In the genomic region with DNA sequence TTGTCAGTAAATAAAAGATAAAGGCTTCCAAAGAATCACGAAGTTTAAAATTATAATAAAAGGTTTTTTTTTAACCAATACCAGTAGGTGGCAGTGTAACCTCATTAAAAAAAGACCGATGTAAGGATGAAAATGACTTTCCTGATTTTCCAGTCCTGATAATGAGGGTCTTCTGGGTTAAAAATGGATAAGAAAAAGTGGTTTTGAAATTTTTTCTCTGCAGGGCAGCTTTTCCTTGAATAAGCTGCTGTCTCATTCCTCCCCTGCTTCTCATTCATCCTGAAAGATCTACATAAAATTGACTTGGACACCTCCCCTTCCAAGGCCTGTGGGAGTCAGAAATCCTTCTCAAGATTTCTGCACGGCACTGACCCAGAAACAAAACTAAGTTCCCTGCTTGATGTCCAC, we compare ENCODE assay signal across 8 cellular contexts. TPM values are rescaled to one million over a fixed set of nuclear protein-coding genes. Genes with fewer than 3 reads are reported as not detected.
DNase-seq lines count a peak whose midpoint lies in the region; ATAC-seq, FAIRE-seq and TF ChIP-seq lines count a peak whose summit lies in the region.

No MANE protein-coding gene starts in this region.

- H3K27ac Mint-ChIP-seq in mesothelial cell of epicardium, result peak overlapping the region; percentile 63

- no peaks in the 10 kb centered on the region for H3K9me3 ChIP-seq in SK-N-SH

- H3K27me3 ChIP-seq in SK-N-SH (ENCODE audit: insufficient read depth) (no peaks in the 10 kb centered on the region), bronchial epithelial cell (ENCODE audit: control insufficient read depth, insufficient read depth, low read length) (no peaks in the 10 kb centered on the region)

- H2AFZ ChIP-seq in SK-N-SH (ENCODE audit: low read depth), result no peak overlapping the region

- no peak for FAIRE-seq in bronchial epithelial cell (lab: Jason Lieb, UNC)

- peaks cover 0 to 3% of the 10 kb centered on the region in 2 experiments; a peak in 1 of 4 replicates for H3K4me1 ChIP-seq in SK-N-SH (ENCODE audit: control insufficient read depth in 1 of 2, insufficient read depth in 2 of 2, low read depth in 1 of 2, low read length in 1 of 2)

- POLR2A ChIA-PET in SK-N-SH (lab: Yijun Ruan, JAX), result no interaction called here

- TF ChIP-seq CTCF in SK-N-SH (IDR thresholded peaks at IDR 0.05), result peak; percentile 53
- peak; percentile 34 for TF ChIP-seq CTCF in bronchial epithelial cell (IDR thresholded peaks at IDR 0.05; ENCODE audit: insufficient read depth, low read length, severe bottlenecking)
- peak; percentile 90 for TF ChIP-seq CTCF in mesothelial cell of epicardium (IDR thresholded peaks at IDR 0.05; ENCODE audit: unreplicated experiment)

- H4K20me1 ChIP-seq in SK-N-SH (ENCODE audit: insufficient read depth), result no peaks in the 10 kb centered on the region

- CTCF ChIA-PET in SK-N-SH (lab: Yijun Ruan, JAX), result interaction anchor here (0.8 kb wide), 1 partner anchor 40 kb away, joined by 6 read pairs; no protein-coding TSS in a partner anchor

- H3F3A ChIP-seq in SK-N-SH (replicated peaks; ENCODE audit: insufficient read depth), result no peaks in the 10 kb centered on the region

- no peaks in the 10 kb centered on the region for H3K36me3 ChIP-seq in SK-N-SH (replicated peaks in 1 of 2; ENCODE audit: control insufficient read depth in 1 of 2, insufficient read depth in 2 of 2, low read length in 1 of 2)
- H3K36me3 ChIP-seq in bronchial epithelial cell (ENCODE audit: control insufficient read depth, insufficient read depth, low read length), result no peaks in the 10 kb centered on the region

- peaks cover 13% of the 10 kb centered on the region for H3K36me3 Mint-ChIP-seq in mesothelial cell of epicardium

- H3K27me3 Mint-ChIP-seq in mesothelial cell of epicardium (ENCODE audit: low read depth), result peaks cover 2% of the 10 kb centered on the region

- ATAC-seq in SK-N-SH treated with all-trans-retinoic acid at 6 μM for 48 hours (no peak), HG02623 (IDR thresholded peaks at IDR 0.05; ENCODE audit: unreplicated experiment) (no peak), HG03196 (IDR thresholded peaks at IDR 0.05; ENCODE audit: unreplicated experiment) (no peak)

- TF ChIP-seq RAD21 in SK-N-SH (IDR thresholded peaks at IDR 0.05; ENCODE audit: low read length), result peak; percentile 37

- no peak overlapping the region for H3K4me3 ChIP-seq in SK-N-SH (ENCODE audit: low read depth in 2 of 2, low read length in 1 of 2)
- no peak overlapping the region for H3K4me3 ChIP-seq in bronchial epithelial cell (ENCODE audit: low read depth, low read length)

- H3K4me3 Mint-ChIP-seq in mesothelial cell of epicardium, result peak overlapping the region; percentile 13

- DNase-seq in SK-N-SH (peak; percentile 1), NCI-H2107 treated with DMSO at 0.1 percent for 48 hours (lab: John Stamatoyannopoulos, UW; ENCODE audit: unreplicated experiment) (peak; percentile 43), bronchial epithelial cell (ENCODE audit: low read depth) (peak; percentile 28), mesothelial cell of epicardium (ENCODE audit: low spot score in 2 of 2, unreplicated experiment in 2 of 2) (no peak), GM19238 (ENCODE audit: insufficient read length, low spot score) (no peak)

- 7% methylated on average over 3 of the region's 3 CpGs for WGBS in SK-N-SH (ENCODE audit: low lambda C conversion rate)

- H3K4me1 Mint-ChIP-seq in mesothelial cell of epicardium, result peaks cover 13% of the 10 kb centered on the region

- H3K27ac ChIP-seq in SK-N-SH (ENCODE audit: low read depth in 2 of 2, low read length in 1 of 2), result no peak overlapping the region

- H3K9me3 Mint-ChIP-seq in mesothelial cell of epicardium, result peaks cover 14% of the 10 kb centered on the region

- H3K79me2 ChIP-seq in SK-N-SH (ENCODE audit: insufficient read depth), result no peaks in the 10 kb centered on the region

- no peak overlapping the region for H3K4me2 ChIP-seq in SK-N-SH

- no peak for TF ChIP-seq EP300 in SK-N-SH (IDR thresholded peaks at IDR 0.05; ENCODE audit: borderline replicate concordance in 1 of 2, low read depth in 1 of 2, low read length in 1 of 2)

- H3K9me2 ChIP-seq in SK-N-SH, result no peaks in the 10 kb centered on the region

- H3K9ac ChIP-seq in SK-N-SH, result no peak overlapping the region

TF ChIP-seq in SK-N-SH, 30 proteins besides CTCF, POLR2A, EP300 and RAD21:
- TF ChIP-seq, protein P1, sequence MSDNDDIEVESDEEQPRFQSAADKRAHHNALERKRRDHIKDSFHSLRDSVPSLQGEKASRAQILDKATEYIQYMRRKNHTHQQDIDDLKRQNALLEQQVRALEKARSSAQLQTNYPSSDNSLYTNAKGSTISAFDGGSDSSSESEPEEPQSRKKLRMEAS (IDR thresholded peaks at IDR 0.05; ENCODE audit: low read depth), result no peak
- TF ChIP-seq RFX5 (IDR thresholded peaks at IDR 0.05; ENCODE audit: low read length) (no peak), FOXM1 (IDR thresholded peaks at IDR 0.05; ENCODE audit: low read depth) (no peak), ELF1 (IDR thresholded peaks at IDR 0.05) (no peak), GABPA (IDR thresholded peaks at IDR 0.05; ENCODE audit: low read depth) (no peak), CHD2 (IDR thresholded peaks at IDR 0.05; ENCODE audit: low read length, partially characterized antibody) (no peak), RCOR1 (IDR thresholded peaks at IDR 0.05; ENCODE audit: low read length) (no peak), TEAD4 (IDR thresholded peaks at IDR 0.05; ENCODE audit: borderline replicate concordance, insufficient read depth) (no peak), GATA2 (CRISPR knock-in tag; IDR thresholded peaks at IDR 0.05) (no peak), NFIC (IDR thresholded peaks at IDR 0.05; ENCODE audit: borderline replicate concordance) (no peak), NRF1 (IDR thresholded peaks at IDR 0.05; ENCODE audit: low read depth, low read length) (no peak)
- TF ChIP-seq, protein P2, sequence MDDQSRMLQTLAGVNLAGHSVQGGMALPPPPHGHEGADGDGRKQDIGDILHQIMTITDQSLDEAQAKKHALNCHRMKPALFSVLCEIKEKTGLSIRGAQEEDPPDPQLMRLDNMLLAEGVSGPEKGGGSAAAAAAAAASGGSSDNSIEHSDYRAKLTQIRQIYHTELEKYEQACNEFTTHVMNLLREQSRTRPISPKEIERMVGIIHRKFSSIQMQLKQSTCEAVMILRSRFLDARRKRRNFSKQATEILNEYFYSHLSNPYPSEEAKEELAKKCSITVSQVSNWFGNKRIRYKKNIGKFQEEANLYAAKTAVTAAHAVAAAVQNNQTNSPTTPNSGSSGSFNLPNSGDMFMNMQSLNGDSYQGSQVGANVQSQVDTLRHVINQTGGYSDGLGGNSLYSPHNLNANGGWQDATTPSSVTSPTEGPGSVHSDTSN (IDR thresholded peaks at IDR 0.05), result no peak
- TF ChIP-seq, protein P3, sequence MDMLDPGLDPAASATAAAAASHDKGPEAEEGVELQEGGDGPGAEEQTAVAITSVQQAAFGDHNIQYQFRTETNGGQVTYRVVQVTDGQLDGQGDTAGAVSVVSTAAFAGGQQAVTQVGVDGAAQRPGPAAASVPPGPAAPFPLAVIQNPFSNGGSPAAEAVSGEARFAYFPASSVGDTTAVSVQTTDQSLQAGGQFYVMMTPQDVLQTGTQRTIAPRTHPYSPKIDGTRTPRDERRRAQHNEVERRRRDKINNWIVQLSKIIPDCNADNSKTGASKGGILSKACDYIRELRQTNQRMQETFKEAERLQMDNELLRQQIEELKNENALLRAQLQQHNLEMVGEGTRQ (IDR thresholded peaks at IDR 0.05; ENCODE audit: borderline replicate concordance, low read depth, low read length), result no peak
TF ChIP-seq in SK-N-SH: peak in this region for 0.

TF ChIP-seq in SK-N-SH treated with all-trans-retinoic acid at 6 μM for 48 hours, 23 proteins besides CTCF, POLR2A, EP300 and RAD21:
- TF ChIP-seq ARNTL (CRISPR knock-in tag; IDR thresholded peaks at IDR 0.05; ENCODE audit: borderline replicate concordance, low read depth), result no peak
- TF ChIP-seq ZNF70 (CRISPR knock-in tag; IDR thresholded peaks at IDR 0.05), result no peak

RNA-seq across cellular contexts. Expression of a gene that starts 58.9 kb away (rescaled TPM):
- 4.2 and 6.3 TPM in 2 replicates for polyA plus RNA-seq in SK-N-SH (2012; rRNA removed)
- 5.7 and 5.8 TPM in 2 replicates for polyA plus RNA-seq in SK-N-SH (2012; cell fraction: cytosol; rRNA removed)
- 2.4 and 5.1 TPM in 2 replicates for polyA plus RNA-seq in SK-N-SH (2012; cell fraction: nucleus; rRNA removed)
- total RNA-seq in bronchial epithelial cell (11.3 and 13.7 TPM in 2 replicates), mesothelial cell of epicardium (10.5 to 12.7 TPM (median 10.6 TPM) in 3 replicates)

Comparison
In these comparisons a context has a peak if more than half of its experiments do, and no peak if none do; other contexts are left out.
1. DNase-seq: peak in SK-N-SH (single experiment), NCI-H2107 treated with DMSO at 0.1 percent for 48 hours (single experiment) and bronchial epithelial cell (single experiment); none in mesothelial cell of epicardium (0 of 2) and GM19238 (single experiment).
2. CTCF ChIP-seq: peak in every context shown above with its lines; median percentile 90 in mesothelial cell of epicardium; 53 in SK-N-SH; 34 in bronchial epithelial cell.